ENCODE assay signal across 9 cellular contexts in the genomic region with DNA sequence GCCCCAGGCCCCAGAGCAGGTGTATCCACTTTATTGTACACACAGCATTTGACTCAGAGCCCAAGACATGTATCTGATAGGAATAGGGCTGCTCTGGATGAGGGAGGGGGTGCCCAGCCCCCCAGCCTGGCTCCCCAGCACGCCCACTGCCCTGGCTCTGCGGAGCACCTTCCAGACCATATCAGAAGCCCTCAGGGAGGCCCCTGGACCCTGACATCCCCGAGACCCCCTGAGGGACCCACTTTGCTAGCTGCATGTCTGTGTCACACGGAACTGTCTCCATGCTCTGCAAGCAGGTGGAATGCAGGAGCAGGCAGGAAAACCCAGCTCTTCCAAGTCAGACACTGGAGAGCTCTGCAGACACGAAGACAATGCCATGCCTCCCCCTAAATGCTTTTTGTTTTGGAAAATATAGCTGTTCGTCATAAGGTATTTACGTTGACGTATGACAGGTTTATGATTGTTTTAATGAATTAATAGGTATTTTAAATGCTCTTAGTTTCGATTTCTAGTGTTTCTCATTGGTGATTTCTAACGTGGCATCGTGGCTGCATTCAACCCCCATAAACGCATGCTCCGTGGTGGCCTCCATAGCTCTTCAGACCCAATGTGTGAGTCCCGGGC.
DNase-seq lines count a peak whose midpoint lies in the region; ATAC-seq and TF ChIP-seq lines count a peak whose summit lies in the region.
"Had no signal": no experiment of that assay in that cellular context is flagged by ENCODE, and none has a peak within 500 bp of the region (broad histone marks: within the 10 kb centered on the region; RNA-seq: fewer than 3 reads in every experiment).

No MANE protein-coding gene starts in this region.

- H3K4me3 Mint-ChIP-seq in CD14-positive monocyte, result peak overlapping the region; percentile 74 to 94
- no peak overlapping the region for H3K4me3 Mint-ChIP-seq in nephron progenitor cell

- H3K36me3 Mint-ChIP-seq in CD14-positive monocyte (no peaks in the 10 kb centered on the region), nephron progenitor cell (ENCODE audit: low read depth) (no peaks in the 10 kb centered on the region)

- ATAC-seq in HG03520 (IDR thresholded peaks at IDR 0.05; ENCODE audit: unreplicated experiment), result no peak

- peak overlapping the region; percentile 100 for H3K27ac Mint-ChIP-seq in CD14-positive monocyte
- H3K27ac Mint-ChIP-seq in nephron progenitor cell, result peak overlapping the region; percentile 68

- H3K4me1 Mint-ChIP-seq in CD14-positive monocyte, result peaks cover 22% of the 10 kb centered on the region
- peaks cover 46% of the 10 kb centered on the region for H3K4me1 Mint-ChIP-seq in nephron progenitor cell

- TF ChIP-seq CTCF in CD14-positive monocyte (IDR thresholded peaks at IDR 0.05) (no peak), coronary artery (IDR thresholded peaks at IDR 0.05) (no peak), nephron progenitor cell (IDR thresholded peaks at IDR 0.05) (no peak)

- intact Hi-C loops in CD14-positive monocyte (cut with micrococcal nuclease), result loop anchor here (5.0 to 10.0 kb wide), 5 partner anchors 77 to 278 kb away; a partner anchor contains a TSS

- peaks cover 0 to 9% (median 0%) of the 10 kb centered on the region in 3 donors for H3K27me3 Mint-ChIP-seq in CD14-positive monocyte (ENCODE audit: low read depth in 3 of 3)
- peaks cover 3% of the 10 kb centered on the region for H3K27me3 Mint-ChIP-seq in nephron progenitor cell (ENCODE audit: low read depth, poor library complexity)

- peak overlapping the region; percentile 65 for H3K4me3 ChIP-seq in coronary artery

- no peaks in the 10 kb centered on the region for H3K36me3 ChIP-seq in KOPT-K1 (ENCODE audit: insufficient read depth, low read length)

- peak overlapping the region; percentile 88 for H3K27ac ChIP-seq in KOPT-K1 (ENCODE audit: low read depth, low read length, poor library complexity, severe bottlenecking)
- H3K27ac ChIP-seq in coronary artery, result peak overlapping the region in 1 of 2 donors; percentile 89

- DNase-seq in CD14-positive monocyte (ENCODE audit: low spot score) (no peak), coronary artery (ENCODE audit: low spot score) (no peak), nephron progenitor cell (no peak), germinal center (ENCODE audit: low spot score) (no peak), NCI-H2196 (lab: John Stamatoyannopoulos, UW; ENCODE audit: unreplicated experiment) (no peak), NCI-H2171 treated with DMSO at 0.1 percent for 48 hours (lab: John Stamatoyannopoulos, UW) (no peak)
- DNase-seq: NCI-H1436 had no signal

- H3K9me3 Mint-ChIP-seq in CD14-positive monocyte (peaks cover 2 to 10% (median 5%) of the 10 kb centered on the region in 7 donors), nephron progenitor cell (peaks cover 4% of the 10 kb centered on the region)

- no peaks in the 10 kb centered on the region for H3K9me3 ChIP-seq in KOPT-K1 (ENCODE audit: insufficient read depth, low read length, poor library complexity, severe bottlenecking)
